8 cellular contexts compared by ENCODE assay signal in the genomic region with DNA sequence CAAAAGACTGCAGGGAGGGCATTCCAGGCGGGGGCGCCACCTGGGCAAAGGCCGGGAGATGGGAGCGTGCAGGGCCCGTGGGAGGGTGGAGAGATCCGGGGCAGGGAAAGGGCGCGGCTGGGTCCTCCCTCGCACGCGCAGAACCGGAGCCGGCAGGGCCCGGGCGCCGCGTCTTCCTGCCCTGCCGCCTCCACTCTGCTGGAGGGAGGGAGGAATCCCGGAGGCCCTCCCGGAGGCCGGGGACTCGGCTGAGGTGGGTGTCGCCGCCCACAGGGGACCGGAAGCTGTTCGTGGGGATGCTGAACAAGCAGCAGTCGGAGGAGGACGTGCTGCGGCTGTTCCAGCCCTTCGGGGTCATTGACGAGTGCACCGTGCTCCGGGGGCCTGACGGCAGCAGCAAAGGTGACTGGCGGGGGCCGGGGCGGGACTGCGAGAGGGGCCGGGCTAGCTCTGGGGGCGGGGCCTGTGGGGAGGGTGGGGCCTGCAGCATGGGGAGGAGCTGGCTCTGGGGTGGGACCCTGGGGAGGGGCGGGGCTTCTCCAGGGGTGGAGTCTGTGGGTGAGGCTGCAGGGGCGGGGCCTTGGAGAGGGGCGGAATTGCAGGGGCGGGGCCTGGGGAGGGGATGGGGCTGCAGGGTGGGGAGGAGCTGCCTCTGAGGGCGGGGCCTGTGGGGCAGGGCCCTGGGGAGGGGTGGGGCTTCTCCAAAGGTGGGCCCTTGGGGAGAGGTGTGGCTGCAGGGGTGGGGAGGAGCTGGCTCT. TPM values are rescaled to one million over a fixed set of nuclear protein-coding genes. Genes with fewer than 3 reads are reported as not detected.
DNase-seq lines count a peak whose midpoint lies in the region; ATAC-seq, FAIRE-seq and TF ChIP-seq lines count a peak whose summit lies in the region.

No MANE protein-coding gene starts in this region.

- no peaks in the 10 kb centered on the region for H3K36me3 ChIP-seq in adipocyte (ENCODE audit: control insufficient read depth, insufficient read depth, low read length, severe bottlenecking)

- ATAC-seq in left ventricle myocardium superior (peak; percentile 80), sciatic nerve (peak; percentile 63), GM18517 (IDR thresholded peaks at IDR 0.05; ENCODE audit: unreplicated experiment) (no peak)

- H3K4me1 ChIP-seq in adipocyte (ENCODE audit: control insufficient read depth, insufficient read depth, low read length), result no peaks in the 10 kb centered on the region

- FAIRE-seq in GM12892 (lab: Jason Lieb, UNC), result peak; percentile 70

- H3K9me3 ChIP-seq in adipocyte (ENCODE audit: control insufficient read depth, low read length), result peaks cover 9% of the 10 kb centered on the region

- no peak overlapping the region for H3K9ac ChIP-seq in adipocyte (ENCODE audit: low read length)

- no peak for TF ChIP-seq POLR2A in GM12892 (IDR thresholded peaks at IDR 0.05; ENCODE audit: low read depth, low read length)

- H3K27me3 ChIP-seq in adipocyte (replicated peaks; ENCODE audit: control insufficient read depth, insufficient read depth, low read length), result peaks cover 57% of the 10 kb centered on the region

- intact Hi-C loops in left ventricle myocardium superior (cut with micrococcal nuclease), result no loop called here
- intact Hi-C loops in sciatic nerve (cut with DNase I), result no loop called here

- peak; percentile 93 for DNase-seq in GM12892 (ENCODE audit: insufficient read length)
- peak; percentile 58 for DNase-seq in NCI-H1092 treated with DMSO at 0.1 percent for 48 hours (lab: John Stamatoyannopoulos, UW)
- DNase-seq in T-helper 1 cell, result peak; percentile 83 to 95 (median 94)
- DNase-seq in adipocyte (ENCODE audit: low read depth), result peak; percentile 92
- DNase-seq in left ventricle myocardium superior, result peak; percentile 63
- DNase-seq in sciatic nerve (ENCODE audit: low spot score), result peak; percentile 69
- DNase-seq in Ammon's horn (ENCODE audit: low spot score), result no peak

- no peak overlapping the region for H3K4me3 ChIP-seq in adipocyte (ENCODE audit: low read length)

RNA-seq across cellular contexts. Expression of a gene that starts 51.3 kb away (rescaled TPM):
- polyA plus RNA-seq in GM12892 (2012; ENCODE audit: missing spikeins), result not detected
- total RNA-seq in left ventricle myocardium superior (not detected), sciatic nerve (0.18 TPM)
